2 cellular contexts compared by ENCODE assay signal in the genomic region with DNA sequence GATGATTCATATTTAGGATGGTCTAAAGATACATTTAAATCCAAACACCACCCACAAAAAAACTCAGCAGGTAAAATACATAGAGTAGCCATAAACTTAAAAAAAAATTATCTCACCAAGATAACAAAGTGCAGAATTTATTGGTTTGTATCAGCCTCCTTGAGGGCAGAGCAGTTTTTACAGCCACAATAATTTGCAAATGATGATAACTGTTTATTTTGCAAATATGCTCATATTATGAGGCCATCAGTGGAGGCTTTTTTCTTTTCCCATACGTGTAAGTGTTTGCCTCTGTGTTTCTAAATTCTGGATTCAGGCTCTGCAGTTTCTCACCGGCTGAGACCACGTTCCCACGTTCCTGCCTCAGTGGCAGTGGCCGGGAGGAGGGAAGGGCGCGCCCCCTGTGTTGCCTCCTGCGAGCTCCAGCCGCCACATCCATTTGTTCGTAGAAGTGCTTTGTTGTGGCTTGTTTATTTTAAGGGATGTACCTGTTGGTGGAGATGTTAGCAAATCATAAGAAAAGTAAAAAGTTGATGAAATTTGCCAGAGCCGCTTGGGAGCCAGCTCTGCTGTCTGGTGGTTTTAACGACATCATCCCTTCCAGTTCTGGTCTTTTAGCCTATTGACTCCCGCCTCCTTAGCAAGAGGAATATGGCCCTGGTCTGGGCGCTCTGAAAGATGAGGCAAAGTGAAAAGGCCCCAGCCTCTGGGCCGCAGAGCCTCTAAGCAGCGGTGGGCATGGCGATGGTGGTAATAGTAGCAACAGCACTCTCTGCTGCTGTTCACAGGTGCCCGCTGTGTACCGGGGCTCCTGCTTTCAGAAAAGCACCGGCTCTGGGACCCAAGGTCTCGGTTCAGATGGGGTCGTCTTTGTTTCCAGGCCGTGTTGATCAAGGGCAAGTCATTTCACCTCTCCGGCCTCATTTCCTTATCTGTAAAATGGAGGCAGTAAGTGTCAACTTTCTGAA.
TF ChIP-seq lines count a peak whose summit lies in the region.

No MANE protein-coding gene starts in this region.

TF ChIP-seq in liver, 16 proteins besides CTCF, POLR2A, EP300 and RAD21:
- TF ChIP-seq, protein P1, sequence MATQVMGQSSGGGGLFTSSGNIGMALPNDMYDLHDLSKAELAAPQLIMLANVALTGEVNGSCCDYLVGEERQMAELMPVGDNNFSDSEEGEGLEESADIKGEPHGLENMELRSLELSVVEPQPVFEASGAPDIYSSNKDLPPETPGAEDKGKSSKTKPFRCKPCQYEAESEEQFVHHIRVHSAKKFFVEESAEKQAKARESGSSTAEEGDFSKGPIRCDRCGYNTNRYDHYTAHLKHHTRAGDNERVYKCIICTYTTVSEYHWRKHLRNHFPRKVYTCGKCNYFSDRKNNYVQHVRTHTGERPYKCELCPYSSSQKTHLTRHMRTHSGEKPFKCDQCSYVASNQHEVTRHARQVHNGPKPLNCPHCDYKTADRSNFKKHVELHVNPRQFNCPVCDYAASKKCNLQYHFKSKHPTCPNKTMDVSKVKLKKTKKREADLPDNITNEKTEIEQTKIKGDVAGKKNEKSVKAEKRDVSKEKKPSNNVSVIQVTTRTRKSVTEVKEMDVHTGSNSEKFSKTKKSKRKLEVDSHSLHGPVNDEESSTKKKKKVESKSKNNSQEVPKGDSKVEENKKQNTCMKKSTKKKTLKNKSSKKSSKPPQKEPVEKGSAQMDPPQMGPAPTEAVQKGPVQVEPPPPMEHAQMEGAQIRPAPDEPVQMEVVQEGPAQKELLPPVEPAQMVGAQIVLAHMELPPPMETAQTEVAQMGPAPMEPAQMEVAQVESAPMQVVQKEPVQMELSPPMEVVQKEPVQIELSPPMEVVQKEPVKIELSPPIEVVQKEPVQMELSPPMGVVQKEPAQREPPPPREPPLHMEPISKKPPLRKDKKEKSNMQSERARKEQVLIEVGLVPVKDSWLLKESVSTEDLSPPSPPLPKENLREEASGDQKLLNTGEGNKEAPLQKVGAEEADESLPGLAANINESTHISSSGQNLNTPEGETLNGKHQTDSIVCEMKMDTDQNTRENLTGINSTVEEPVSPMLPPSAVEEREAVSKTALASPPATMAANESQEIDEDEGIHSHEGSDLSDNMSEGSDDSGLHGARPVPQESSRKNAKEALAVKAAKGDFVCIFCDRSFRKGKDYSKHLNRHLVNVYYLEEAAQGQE (IDR thresholded peaks at IDR 0.05), result no peak
- no peak for TF ChIP-seq SP1 (IDR thresholded peaks at IDR 0.05)
- TF ChIP-seq FOXA2 (IDR thresholded peaks at IDR 0.05), result no peak
- TF ChIP-seq GABPA (IDR thresholded peaks at IDR 0.05 in 1 of 2, conservative IDR thresholded peaks at IDR 0.05 in 1 of 2), result no peak
- TF ChIP-seq, protein P2, sequence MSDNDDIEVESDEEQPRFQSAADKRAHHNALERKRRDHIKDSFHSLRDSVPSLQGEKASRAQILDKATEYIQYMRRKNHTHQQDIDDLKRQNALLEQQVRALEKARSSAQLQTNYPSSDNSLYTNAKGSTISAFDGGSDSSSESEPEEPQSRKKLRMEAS (IDR thresholded peaks at IDR 0.05), result no peak
- TF ChIP-seq, protein P3, sequence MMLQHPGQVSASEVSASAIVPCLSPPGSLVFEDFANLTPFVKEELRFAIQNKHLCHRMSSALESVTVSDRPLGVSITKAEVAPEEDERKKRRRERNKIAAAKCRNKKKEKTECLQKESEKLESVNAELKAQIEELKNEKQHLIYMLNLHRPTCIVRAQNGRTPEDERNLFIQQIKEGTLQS (IDR thresholded peaks at IDR 0.05), result no peak
- no peak for TF ChIP-seq NR2F2 (IDR thresholded peaks at IDR 0.05)
- no peak for TF ChIP-seq HNF4A (conservative IDR thresholded peaks at IDR 0.05)
- no peak for TF ChIP-seq JUND (IDR thresholded peaks at IDR 0.05)
TF ChIP-seq in liver: peak in this region for 0.

TF ChIP-seq in HepG2, 621 proteins besides CTCF, POLR2A, EP300 and RAD21 (continued from another document):
- TF ChIP-seq, protein P4, sequence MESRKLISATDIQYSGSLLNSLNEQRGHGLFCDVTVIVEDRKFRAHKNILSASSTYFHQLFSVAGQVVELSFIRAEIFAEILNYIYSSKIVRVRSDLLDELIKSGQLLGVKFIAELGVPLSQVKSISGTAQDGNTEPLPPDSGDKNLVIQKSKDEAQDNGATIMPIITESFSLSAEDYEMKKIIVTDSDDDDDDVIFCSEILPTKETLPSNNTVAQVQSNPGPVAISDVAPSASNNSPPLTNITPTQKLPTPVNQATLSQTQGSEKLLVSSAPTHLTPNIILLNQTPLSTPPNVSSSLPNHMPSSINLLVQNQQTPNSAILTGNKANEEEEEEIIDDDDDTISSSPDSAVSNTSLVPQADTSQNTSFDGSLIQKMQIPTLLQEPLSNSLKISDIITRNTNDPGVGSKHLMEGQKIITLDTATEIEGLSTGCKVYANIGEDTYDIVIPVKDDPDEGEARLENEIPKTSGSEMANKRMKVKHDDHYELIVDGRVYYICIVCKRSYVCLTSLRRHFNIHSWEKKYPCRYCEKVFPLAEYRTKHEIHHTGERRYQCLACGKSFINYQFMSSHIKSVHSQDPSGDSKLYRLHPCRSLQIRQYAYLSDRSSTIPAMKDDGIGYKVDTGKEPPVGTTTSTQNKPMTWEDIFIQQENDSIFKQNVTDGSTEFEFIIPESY (CRISPR knock-in tag; IDR thresholded peaks at IDR 0.05), result no peak
- no peak for TF ChIP-seq SOX6 (IDR thresholded peaks at IDR 0.05)
- no peak for TF ChIP-seq SOX6 (CRISPR knock-in tag; IDR thresholded peaks at IDR 0.05)
- no peak for TF ChIP-seq ZNF598 (CRISPR knock-in tag; IDR thresholded peaks at IDR 0.05; ENCODE audit: borderline replicate concordance)
- no peak for TF ChIP-seq ZFP62 (CRISPR knock-in tag; IDR thresholded peaks at IDR 0.05)
TF ChIP-seq in HepG2: peak in this region for 0.
